21 cellular contexts compared by ENCODE assay signal in genomic region chr12:131644481-131644880, GRCh38.
"Had no signal": no experiment of that assay in that cellular context is flagged by ENCODE, and none has a peak within 500 bp of the region (broad histone marks: within the 10 kb centered on the region; RNA-seq: fewer than 3 reads in every experiment).

No MANE protein-coding gene starts in this region.

- H3K4me1 ChIP-seq: esophagus muscularis mucosa, foreskin keratinocyte, psoas muscle, sigmoid colon, stomach, tibial artery, vagina had no signal

- H3K4me3 ChIP-seq: esophagus muscularis mucosa, lung, ovary, psoas muscle, sigmoid colon, stomach, testis, tibial artery, vagina had no signal

- DNase-seq: cortex of kidney; effector CD4-positive, alpha-beta T cell; foreskin keratinocyte; immature natural killer cell; nephron progenitor cell; ovary; psoas muscle; right cardiac atrium; sigmoid colon; stimulated activated CD4-positive, alpha-beta T cell treated with anti-CD3 and anti-CD28 coated beads, Interleukin-2, amount 100 ng/mL, for 24 hours; stimulated activated CD4-positive, alpha-beta T cell treated with anti-CD3 and anti-CD28 coated beads, Interleukin-4, amount 100 ng/mL, for 24 hours; stimulated activated naive CD4-positive, alpha-beta T cell treated with Interleukin-2 at 50 U/mL for 16 hours; stomach had no signal

- H3K36me3 ChIP-seq: esophagus muscularis mucosa, ovary, sigmoid colon, stomach, tibial artery, vagina had no signal

- H3K27ac ChIP-seq: esophagus muscularis mucosa, foreskin keratinocyte, ovary, psoas muscle, sigmoid colon, stomach, testis, tibial artery, vagina had no signal

- ATAC-seq: foreskin keratinocyte; left lobe of liver; naive thymus-derived CD8-positive, alpha-beta T cell; psoas muscle; right cardiac atrium; stimulated activated effector memory CD8-positive, alpha-beta T cell treated with anti-CD3 and anti-CD28 coated beads, Interleukin-12 subunit alpha, Interleukin-12 subunit beta, amount 100 ng/mL, for 72 hours had no signal

- H3K27me3 ChIP-seq: foreskin keratinocyte, ovary, testis, vagina had no signal

- H3K9me3 ChIP-seq: esophagus muscularis mucosa, ovary, psoas muscle, sigmoid colon, stomach, testis, tibial artery, vagina had no signal
